In genomic region chr12:11837318-11837934, GRCh38 we compare ENCODE assay signal across 16 cellular contexts.
DNase-seq lines count a peak whose midpoint lies in the region; ATAC-seq, FAIRE-seq and TF ChIP-seq lines count a peak whose summit lies in the region.
"Had no signal": no experiment of that assay in that cellular context is flagged by ENCODE, and none has a peak within 500 bp of the region (broad histone marks: within the 10 kb centered on the region; RNA-seq: fewer than 3 reads in every experiment).

No MANE protein-coding gene starts in this region.

- peak overlapping the region in 1 of 2 donors; percentile 15 for H3K4me3 Mint-ChIP-seq in CD14-positive monocyte
- H3K4me3 Mint-ChIP-seq in activated naive CD8-positive, alpha-beta T cell treated with anti-CD3 and anti-CD28 coated beads, Interleukin-2, amount 50 U/mL, for 24 hours = no peak overlapping the region
- H3K4me3 Mint-ChIP-seq: activated naive CD8-positive, alpha-beta T cell treated with anti-CD3 and anti-CD28 coated beads, Interleukin-2, amount 10 ng/mL, durations not matched to agents 7 days and 5 days had no signal

- TF ChIP-seq CTCF in CD14-positive monocyte (IDR thresholded peaks at IDR 0.05) = no peak
- TF ChIP-seq CTCF in prostate gland (IDR thresholded peaks at IDR 0.05) = no peak

- no peaks in the 10 kb centered on the region for H3K27me3 ChIP-seq in prostate gland (replicated peaks; ENCODE audit: insufficient read depth)
- H3K27me3 ChIP-seq: BE2C, cardiac muscle cell had no signal

- peaks cover 84% of the 10 kb centered on the region for H3K4me1 Mint-ChIP-seq in CD14-positive monocyte
- H3K4me1 Mint-ChIP-seq in activated naive CD8-positive, alpha-beta T cell treated with anti-CD3 and anti-CD28 coated beads, Interleukin-2, amount 50 U/mL, for 24 hours = peaks cover 64% of the 10 kb centered on the region

- no peak overlapping the region for H3K4me3 ChIP-seq in prostate gland
- H3K4me3 ChIP-seq: cardiac muscle cell had no signal

- H3K27me3 Mint-ChIP-seq in CD14-positive monocyte (ENCODE audit: low read depth in 3 of 3) = no peaks in the 10 kb centered on the region
- H3K27me3 Mint-ChIP-seq in activated naive CD8-positive, alpha-beta T cell treated with anti-CD3 and anti-CD28 coated beads, Interleukin-2, amount 50 U/mL, for 24 hours = no peaks in the 10 kb centered on the region
- H3K27me3 Mint-ChIP-seq: activated naive CD8-positive, alpha-beta T cell treated with anti-CD3 and anti-CD28 coated beads, Interleukin-2, amount 10 ng/mL, durations not matched to agents 7 days and 5 days; progenitor cell of endocrine pancreas had no signal

- peaks cover 29 to 50% of the 10 kb centered on the region in 2 donors for H3K36me3 Mint-ChIP-seq in CD14-positive monocyte
- peaks cover 37% of the 10 kb centered on the region for H3K36me3 Mint-ChIP-seq in activated naive CD8-positive, alpha-beta T cell treated with anti-CD3 and anti-CD28 coated beads, Interleukin-2, amount 50 U/mL, for 24 hours (ENCODE audit: low read depth)

- TF ChIP-seq POLR2A in GM12891 (IDR thresholded peaks at IDR 0.05; ENCODE audit: low read depth, low read length) = no peak
- TF ChIP-seq POLR2A in prostate gland (IDR thresholded peaks at IDR 0.05) = no peak

- ATAC-seq in activated naive CD8-positive, alpha-beta T cell treated with anti-CD3 and anti-CD28 coated beads, Interleukin-2, amount 50 U/mL, for 24 hours = no peak
- ATAC-seq in HG03025 (IDR thresholded peaks at IDR 0.05; ENCODE audit: low FRiP score, unreplicated experiment) (no peak), GM21390 (IDR thresholded peaks at IDR 0.05; ENCODE audit: unreplicated experiment) (no peak)

- H3K27ac ChIP-seq in prostate gland = no peak overlapping the region
- H3K27ac ChIP-seq: cardiac muscle cell, VCaP had no signal

- intact Hi-C loops in CD14-positive monocyte (cut with micrococcal nuclease) (loop anchor here (2.0 to 10.0 kb wide), 7 partner anchors 19 to 185 kb away; no protein-coding TSS in a partner anchor), prostate gland (cut with DNase I) (no loop called here)

- peaks cover 3% of the 10 kb centered on the region for H3K4me1 ChIP-seq in prostate gland (replicated peaks)

- peak overlapping the region; percentile 95 to 99 (median 98) for H3K27ac Mint-ChIP-seq in CD14-positive monocyte
- H3K27ac Mint-ChIP-seq in activated naive CD8-positive, alpha-beta T cell treated with anti-CD3 and anti-CD28 coated beads, Interleukin-2, amount 50 U/mL, for 24 hours = peak overlapping the region; percentile 88
- H3K27ac Mint-ChIP-seq: activated naive CD8-positive, alpha-beta T cell treated with anti-CD3 and anti-CD28 coated beads, Interleukin-2, amount 10 ng/mL, durations not matched to agents 7 days and 5 days; progenitor cell of endocrine pancreas had no signal

- H3K36me3 ChIP-seq in prostate gland = no peaks in the 10 kb centered on the region
- H3K36me3 ChIP-seq: BE2C, cardiac muscle cell had no signal

- H3K9me3 Mint-ChIP-seq in CD14-positive monocyte = peaks cover 0 to 4% (median 0%) of the 10 kb centered on the region in 7 donors
- H3K9me3 Mint-ChIP-seq in activated naive CD8-positive, alpha-beta T cell treated with anti-CD3 and anti-CD28 coated beads, Interleukin-2, amount 50 U/mL, for 24 hours = no peaks in the 10 kb centered on the region
- H3K9me3 Mint-ChIP-seq: activated naive CD8-positive, alpha-beta T cell treated with anti-CD3 and anti-CD28 coated beads, Interleukin-2, amount 10 ng/mL, durations not matched to agents 7 days and 5 days had no signal

- no peak for DNase-seq in CD14-positive monocyte (ENCODE audit: low spot score)
- DNase-seq in GM12891 (ENCODE audit: insufficient read length, low spot score) = no peak
- DNase-seq in activated naive CD8-positive, alpha-beta T cell treated with anti-CD3 and anti-CD28 coated beads, Interleukin-2, amount 50 U/mL, for 24 hours = no peak
- peak; percentile 32 for DNase-seq in prostate gland (ENCODE audit: low spot score)
- no peak for DNase-seq in NCI-H748 treated with DMSO at 0.1 percent for 48 hours (lab: John Stamatoyannopoulos, UW)
- DNase-seq: activated naive CD8-positive, alpha-beta T cell treated with anti-CD3 and anti-CD28 coated beads, Interleukin-2, amount 10 ng/mL, durations not matched to agents 7 days and 5 days; BE2C; DMS 273 treated with DMSO at 0.1 percent for 48 hours; effector memory CD4-positive, alpha-beta T cell; NCI-H187; NCI-H526 treated with DMSO at 0.1 percent for 48 hours had no signal

- WGBS in prostate gland = 41% methylated on average over 3 of the region's 3 CpGs

- no peaks in the 10 kb centered on the region for H3K9me3 ChIP-seq in prostate gland
- H3K9me3 ChIP-seq: BE2C had no signal

- peak; percentile 52 for FAIRE-seq in GM12891 (lab: Jason Lieb, UNC)

TF ChIP-seq in GM12891, 5 proteins besides CTCF, POLR2A, EP300 and RAD21:
- TF ChIP-seq TAF1 (IDR thresholded peaks at IDR 0.05; ENCODE audit: low read depth, low read length) (no peak), POLR2AphosphoS5 (IDR thresholded peaks at IDR 0.05; ENCODE audit: low read depth, low read length) (no peak), POU2F2 (IDR thresholded peaks at IDR 0.05; ENCODE audit: low read depth, low read length) (no peak), SPI1 (IDR thresholded peaks at IDR 0.05; ENCODE audit: low read depth, low read length) (no peak), PAX5 (IDR thresholded peaks at IDR 0.05; ENCODE audit: insufficient read depth, low read length, severe bottlenecking) (no peak)
